8 cellular contexts compared by ENCODE assay signal in the genomic region with DNA sequence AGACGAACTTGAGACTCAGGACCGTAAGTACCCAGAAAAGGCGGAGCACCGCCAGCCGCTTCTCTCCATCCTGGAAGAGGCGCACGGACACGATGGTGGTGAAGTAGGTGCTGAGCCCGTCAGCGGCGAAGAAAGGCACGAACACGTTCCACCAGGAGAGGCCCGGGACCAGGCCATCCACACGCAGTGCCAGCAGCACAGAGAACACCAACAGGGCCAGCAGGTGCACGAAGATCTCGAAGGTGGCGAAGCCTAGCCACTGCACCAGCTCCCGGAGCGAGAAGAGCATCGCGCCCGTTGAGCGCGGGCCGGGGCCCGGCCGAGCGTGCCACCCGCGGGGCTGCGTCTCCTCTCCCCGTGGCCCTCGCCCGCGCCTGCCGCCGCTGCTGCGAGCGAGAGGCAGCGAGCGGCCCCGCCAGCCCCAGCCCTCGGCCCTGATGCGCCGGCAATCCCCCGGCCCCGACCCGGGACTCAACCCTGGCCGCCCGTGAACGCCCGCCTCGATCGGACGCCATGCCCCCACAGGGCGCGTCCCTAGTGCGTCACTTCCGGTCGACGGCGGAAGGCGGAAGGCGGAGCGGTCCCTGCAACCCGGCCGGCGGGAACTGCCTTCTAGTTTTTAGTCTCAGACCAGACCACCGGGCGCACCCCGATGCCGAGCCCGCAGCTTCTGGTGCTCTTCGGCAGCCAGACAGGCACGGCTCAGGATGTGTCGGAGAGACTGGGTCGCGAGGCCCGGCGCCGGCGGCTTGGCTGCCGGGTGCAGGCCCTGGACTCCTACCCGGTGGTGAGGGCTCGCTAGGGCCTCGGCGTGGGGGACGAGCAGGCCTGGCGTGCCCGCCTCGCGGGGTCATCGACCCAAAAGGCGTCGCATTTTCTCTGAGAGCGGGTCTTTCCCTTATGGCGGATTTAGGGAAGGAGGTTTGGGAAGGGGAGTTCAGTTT. TPM values are rescaled to one million over a fixed set of nuclear protein-coding genes. Genes with fewer than 3 reads are reported as not detected.
DNase-seq lines count a peak whose midpoint lies in the region; ATAC-seq and TF ChIP-seq lines count a peak whose summit lies in the region.

TSS of gene NDOR1 (plus strand) at position 575 of the 944 bp plus-strand sequence. CDS start at position 653, 78 bp downstream.
A gene with protein sequence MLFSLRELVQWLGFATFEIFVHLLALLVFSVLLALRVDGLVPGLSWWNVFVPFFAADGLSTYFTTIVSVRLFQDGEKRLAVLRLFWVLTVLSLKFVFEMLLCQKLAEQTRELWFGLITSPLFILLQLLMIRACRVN (minus strand): TSS at position 523 of the 944 bp plus-strand sequence. CDS start 234 bp downstream, at position 289.

- H3K9me3 ChIP-seq in CD4-positive, alpha-beta memory T cell (ENCODE audit: control insufficient read depth in 1 of 2, low read length in 2 of 2), result no peaks in the 10 kb centered on the region
- H3K9me3 ChIP-seq in Loucy (ENCODE audit: insufficient read depth, low read depth, low read length) (no peaks in the 10 kb centered on the region), SJSA1 (replicated peaks) (no peaks in the 10 kb centered on the region)

- peak within 1 kb of the TSS; percentile 88 to 96 (median 94) for H3K4me3 Mint-ChIP-seq in CD4-positive, alpha-beta memory T cell
- H3K4me3 Mint-ChIP-seq in nephron, result peak within 1 kb of the TSS; percentile 94 to 96 (median 95)

- peaks cover 26 to 59% (median 48%) of the 10 kb centered on the region in 4 donors for H3K4me1 Mint-ChIP-seq in CD4-positive, alpha-beta memory T cell
- H3K4me1 Mint-ChIP-seq in nephron, result peaks cover 18% of the 10 kb centered on the region

- H4K20me1 ChIP-seq in Loucy (ENCODE audit: insufficient read depth, low read length, poor library complexity, severe bottlenecking), result peaks cover 23% of the 10 kb centered on the region

- peak within 1 kb of the TSS; percentile 90 to 94 for H3K4me3 ChIP-seq in CD4-positive, alpha-beta memory T cell (ENCODE audit: low read length in 2 of 2)
- H3K4me3 ChIP-seq in Loucy (ENCODE audit: low read length, poor library complexity, severe bottlenecking), result peak within 1 kb of the TSS; percentile 99
- H3K4me3 ChIP-seq in SJSA1, result peak within 1 kb of the TSS; percentile 88

- peak within 1 kb of the TSS; percentile 43; the same call in 1 of the 2 replicates for H2AFZ ChIP-seq in Loucy (ENCODE audit: low read length)

- H3K27ac Mint-ChIP-seq in CD4-positive, alpha-beta memory T cell, result peak within 1 kb of the TSS; percentile 92 to 99 (median 96)
- H3K27ac Mint-ChIP-seq in nephron, result peak within 1 kb of the TSS; percentile 40 to 82 (median 79)

- H3K9me2 ChIP-seq in Loucy (replicated peaks; ENCODE audit: low read depth, low read length), result no peaks in the 10 kb centered on the region

- H3F3A ChIP-seq in Loucy (ENCODE audit: low read depth), result no peaks in the 10 kb centered on the region

- peak within 1 kb of the TSS; percentile 92 for H3K4me2 ChIP-seq in Loucy (ENCODE audit: low read depth, low read length, poor library complexity, severe bottlenecking)

- no peaks in the 10 kb centered on the region for H3K27me3 Mint-ChIP-seq in CD4-positive, alpha-beta memory T cell
- H3K27me3 Mint-ChIP-seq in nephron (ENCODE audit: low read depth), result peaks cover 4% of the 10 kb centered on the region

- no peaks in the 10 kb centered on the region for H3K9me3 Mint-ChIP-seq in CD4-positive, alpha-beta memory T cell
- no peaks in the 10 kb centered on the region for H3K9me3 Mint-ChIP-seq in nephron

- peaks cover 60% of the 10 kb centered on the region for H3K79me2 ChIP-seq in Loucy (ENCODE audit: insufficient read depth, low read length)

- CTCF ChIA-PET in CD4-positive, alpha-beta memory T cell (lab: Charles Lee; ENCODE audit: partially characterized antibody), result interaction anchor here (0.6 to 1.5 kb wide), 3 partner anchors 17 to 31 kb away, joined by 3 to 5 read pairs (median 4); partner anchors contain the start of genes ANAPC2 and SSNA1

- TF ChIP-seq CTCF in Loucy (conservative IDR thresholded peaks at IDR 0.05; ENCODE audit: low read length), result no peak
- no peak for TF ChIP-seq CTCF in nephron (IDR thresholded peaks at IDR 0.05; ENCODE audit: unreplicated experiment in 3 of 3)

- peaks cover 9 to 18% of the 10 kb centered on the region in 2 donors for H3K36me3 Mint-ChIP-seq in CD4-positive, alpha-beta memory T cell
- peaks cover 9% of the 10 kb centered on the region for H3K36me3 Mint-ChIP-seq in nephron (ENCODE audit: low read depth)

- H3K27ac ChIP-seq in CD4-positive, alpha-beta memory T cell (ENCODE audit: low read depth, low read length), result peak within 1 kb of the TSS; percentile 94
- H3K27ac ChIP-seq in SJSA1, result peak within 1 kb of the TSS; percentile 46

- peak; percentile 33 for ATAC-seq in GM21447 (IDR thresholded peaks at IDR 0.05; ENCODE audit: unreplicated experiment)

- intact Hi-C loops in CD4-positive, alpha-beta memory T cell (cut with micrococcal nuclease), result loop anchor here (1.0 kb wide), 2 partner anchors 17 to 18 kb away; partner anchors contain the start of genes ANAPC2 and SSNA1

- H3K27me3 ChIP-seq in CD4-positive, alpha-beta memory T cell (ENCODE audit: insufficient read depth, low read length), result no peaks in the 10 kb centered on the region
- H3K27me3 ChIP-seq in Loucy (ENCODE audit: insufficient read depth, low read length, poor library complexity, severe bottlenecking) (no peaks in the 10 kb centered on the region), SJSA1 (replicated peaks) (no peaks in the 10 kb centered on the region)

- peak; percentile 89 to 93 (median 91) for DNase-seq in CD4-positive, alpha-beta memory T cell
- DNase-seq in SJSA1 (ENCODE audit: low read depth in 1 of 2, low spot score in 2 of 2) (peak; percentile 74 to 88), activated gamma-delta T cell (lab: John Stamatoyannopoulos, UW) (peak; percentile 92), fibroblast of the conjunctiva (ENCODE audit: low read depth) (peak; percentile 28)
- DNase-seq in stimulated activated naive CD4-positive, alpha-beta T cell (lab: John Stamatoyannopoulos, UW), result peak; percentile 77 to 93 (median 90)

- peaks cover 49% of the 10 kb centered on the region for H3K4me1 ChIP-seq in CD4-positive, alpha-beta memory T cell (ENCODE audit: insufficient read depth, low read length)
- H3K4me1 ChIP-seq in Loucy (ENCODE audit: insufficient read depth, low read length, poor library complexity, severe bottlenecking), result peaks cover 34% of the 10 kb centered on the region
- peaks cover 19% of the 10 kb centered on the region for H3K4me1 ChIP-seq in SJSA1 (replicated peaks)

- POLR2A ChIA-PET in CD4-positive, alpha-beta memory T cell (lab: Charles Lee; ENCODE audit: partially characterized antibody), result interaction anchor here (0.6 to 11.9 kb wide), 9 partner anchors 8 to 138 kb away, joined by 3 to 169 read pairs (median 5); partner anchors contain the start of genes ANAPC2, MAN1B1, NELFB and RNF208

- H3K36me3 ChIP-seq in CD4-positive, alpha-beta memory T cell (ENCODE audit: insufficient read depth, low read length), result no peaks in the 10 kb centered on the region
- no peaks in the 10 kb centered on the region for H3K36me3 ChIP-seq in Loucy (ENCODE audit: insufficient read depth, low read length)
- peaks cover 43% of the 10 kb centered on the region for H3K36me3 ChIP-seq in SJSA1

- peak within 1 kb of the TSS; percentile 98 for H3K9ac ChIP-seq in Loucy (ENCODE audit: low read depth, low read length, poor library complexity, severe bottlenecking)

RNA-seq across cellular contexts. Expression of gene NDOR1, which starts in this region (rescaled TPM):
- 10 to 100 TPM; 36.7 to 37.1 TPM for total RNA-seq in CD4-positive, alpha-beta memory T cell
- 1 to 10 TPM; 4.6 to 9.5 TPM for polyA plus RNA-seq in CD4-positive, alpha-beta memory T cell
- total RNA-seq in SJSA1 (2014; rRNA removed; shearing (Covaris generic)), result 5.2 and 6.5 TPM in 2 replicates

RNA-seq across cellular contexts. Expression of the second gene that starts in this region (rescaled TPM):
- total RNA-seq in CD4-positive, alpha-beta memory T cell, result 10 to 100 TPM; 39.5 to 42.9 TPM
- 100 to 1,000 TPM; 129 to 170 TPM for polyA plus RNA-seq in CD4-positive, alpha-beta memory T cell
- 44.5 and 51.3 TPM in 2 replicates for total RNA-seq in SJSA1 (2014; rRNA removed; shearing (Covaris generic))

Comparison
In these comparisons a context has a peak if more than half of its experiments do, and no peak if none do; other contexts are left out.
1. Peak in every context shown above with its lines: DNase-seq, ATAC-seq, H3K4me3 ChIP-seq and H3K27ac ChIP-seq.
2. DNase-seq: peak in every context shown above with its lines; median percentile 92 in activated gamma-delta T cell; 91 in CD4-positive, alpha-beta memory T cell; 90 in stimulated activated naive CD4-positive, alpha-beta T cell; 81 in SJSA1; 28 in fibroblast of the conjunctiva.